In the genomic region with DNA sequence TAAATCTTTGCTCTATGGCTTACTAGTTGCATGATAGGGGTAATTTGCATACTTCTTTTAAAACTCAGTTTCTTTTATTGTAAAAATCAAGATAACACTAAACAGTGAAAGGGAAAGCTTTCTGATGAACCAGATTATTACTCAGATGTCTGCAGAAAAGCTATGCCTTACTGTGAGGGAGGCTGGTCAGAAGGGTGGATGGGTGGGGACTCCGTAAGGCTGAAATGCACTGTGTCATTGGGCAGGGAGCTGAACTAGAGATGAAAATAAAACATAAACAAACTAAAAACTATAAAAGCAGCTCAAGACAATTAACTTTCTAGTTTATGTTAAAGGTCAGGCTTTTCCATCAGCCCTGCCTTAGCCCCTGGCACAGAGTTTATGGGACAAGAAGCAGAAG, we compare ENCODE assay signal across 25 cellular contexts.
"Had no signal": no experiment of that assay in that cellular context is flagged by ENCODE, and none has a peak within 500 bp of the region (broad histone marks: within the 10 kb centered on the region; RNA-seq: fewer than 3 reads in every experiment).

No MANE protein-coding gene starts in this region.

- H2AFZ ChIP-seq: neural progenitor cell, parathyroid adenoma had no signal

- H3K4me3 ChIP-seq: coronary artery, esophagus squamous epithelium, gastrocnemius medialis, left ventricle myocardium inferior, lower lobe of right lung, neural progenitor cell, prostate gland, skin epidermis, spleen, testis, tibial artery, upper lobe of left lung had no signal

- ATAC-seq: lower lobe of right lung; right cardiac atrium; stimulated activated memory B cell treated with anti-CD40 and anti-IgM and Interleukin-4, amounts not matched to agents 10 μg/mL and 1 μg/mL and 100 μg/mL, for 72 hours; stimulated activated naive CD8-positive, alpha-beta T cell treated with anti-CD3 and anti-CD28 coated beads, Interleukin-15, Interleukin-2, amounts not matched to agents 100 U/mL and 50 U/mL, for 24 hours had no signal

- H3K36me3 ChIP-seq: esophagus squamous epithelium, gastrocnemius medialis, left ventricle myocardium inferior, lower lobe of right lung, neural progenitor cell, prostate gland, spleen, tibial artery, upper lobe of left lung had no signal

- FAIRE-seq: kidney, urothelium cell line had no signal

- DNase-seq: dermis blood vessel endothelial cell; effector memory CD4-positive, alpha-beta T cell; erythroblast; esophagus squamous epithelium; gastrocnemius medialis; head of caudate nucleus; kidney; left ventricle myocardium inferior; lower lobe of right lung; naive B cell; spleen; stimulated activated CD4-positive, alpha-beta T cell treated with anti-CD3 and anti-CD28 coated beads, Interleukin-4, amount 100 ng/mL, for 4 hours; stimulated activated naive CD8-positive, alpha-beta T cell treated with anti-CD3 and anti-CD28 coated beads, Interleukin-15, Interleukin-2, amounts not matched to agents 100 U/mL and 50 U/mL, for 24 hours; substantia nigra; testis; tibial artery; upper lobe of left lung had no signal

- H3K27ac ChIP-seq: coronary artery, esophagus squamous epithelium, gastrocnemius medialis, left ventricle myocardium inferior, lower lobe of right lung, neural progenitor cell, parathyroid adenoma, prostate gland, skin epidermis, spleen, testis, tibial artery, upper lobe of left lung had no signal

- H3K27me3 ChIP-seq: esophagus squamous epithelium, gastrocnemius medialis, neural progenitor cell, spleen, testis, tibial artery, upper lobe of left lung had no signal

- H3K9ac ChIP-seq: neural progenitor cell, parathyroid adenoma had no signal

- H3K9me3 ChIP-seq: esophagus squamous epithelium, gastrocnemius medialis, left ventricle myocardium inferior, lower lobe of right lung, prostate gland, spleen, testis, tibial artery, upper lobe of left lung had no signal

- H3K4me2 ChIP-seq: neural progenitor cell had no signal

- H3K4me1 ChIP-seq: esophagus squamous epithelium, left ventricle myocardium inferior, lower lobe of right lung, neural progenitor cell, parathyroid adenoma, prostate gland, spleen, testis, tibial artery had no signal
